ENCODE assay signal across 24 cellular contexts in the genomic region with DNA sequence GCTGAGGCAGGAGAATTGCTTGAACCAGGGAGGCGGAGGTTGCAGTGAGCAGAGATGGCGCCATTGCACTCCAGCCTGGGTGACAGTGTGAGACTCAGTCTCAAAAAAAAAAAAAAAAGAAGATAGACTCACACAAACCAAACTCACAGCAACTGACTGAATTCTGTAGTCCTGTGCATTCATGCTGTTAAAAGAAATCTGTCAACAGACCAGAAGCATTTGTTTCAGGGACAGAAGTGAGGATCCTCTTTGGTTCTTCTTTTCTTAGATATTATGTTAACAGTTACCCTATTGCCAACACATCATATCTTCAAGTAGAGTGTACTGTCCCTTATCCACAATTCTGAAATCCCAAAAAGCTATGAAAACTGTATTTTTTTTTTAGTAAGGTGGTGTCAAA.
"Had no signal": no experiment of that assay in that cellular context is flagged by ENCODE, and none has a peak within 500 bp of the region (broad histone marks: within the 10 kb centered on the region; RNA-seq: fewer than 3 reads in every experiment).

No MANE protein-coding gene starts in this region.

- DNase-seq: natural killer cell; occipital lobe; ovary; posterior cingulate gyrus; psoas muscle; right cardiac atrium; right lobe of liver; sigmoid colon; small intestine; stimulated activated CD4-positive, alpha-beta T cell treated with anti-CD3 and anti-CD28 coated beads, Interleukin-15, amount 100 ng/mL, for 24 hours; stimulated activated CD4-positive, alpha-beta T cell treated with anti-CD3 and anti-CD28 coated beads, Interleukin-2, amount 100 ng/mL, for 24 hours; stimulated activated CD4-positive, alpha-beta T cell treated with anti-CD3 and anti-CD28 coated beads, Interleukin-2, amount 100 ng/mL, for 48 hours; stimulated activated CD4-positive, alpha-beta T cell treated with anti-CD3 and anti-CD28 coated beads, Interleukin-4, amount 100 ng/mL, for 4 hours; stimulated activated CD8-positive, alpha-beta memory T cell treated with anti-CD3 and anti-CD28 coated beads, Interleukin-4, amount 100 ng/mL, for 48 hours; stimulated activated naive CD4-positive, alpha-beta T cell; stimulated activated naive CD8-positive, alpha-beta T cell treated with anti-CD3 and anti-CD28 coated beads, Interleukin-15, amount 100 ng/mL, for 72 hours; stimulated activated naive CD8-positive, alpha-beta T cell treated with anti-CD3 and anti-CD28 coated beads, Interleukin-15, Interleukin-2, amounts not matched to agents 100 U/mL and 50 U/mL, for 24 hours; substantia nigra; testis; tibial artery; transverse colon; upper lobe of right lung; uterus had no signal

- ATAC-seq: natural killer cell; psoas muscle; right cardiac atrium; right lobe of liver; stimulated activated memory B cell treated with anti-CD40 and anti-IgM and Interleukin-4, amounts not matched to agents 10 μg/mL and 1 μg/mL and 100 μg/mL, for 72 hours; stimulated activated naive CD8-positive, alpha-beta T cell treated with anti-CD3 and anti-CD28 coated beads, Interleukin-15, amount 100 ng/mL, for 72 hours; stimulated activated naive CD8-positive, alpha-beta T cell treated with anti-CD3 and anti-CD28 coated beads, Interleukin-15, Interleukin-2, amounts not matched to agents 100 U/mL and 50 U/mL, for 24 hours; upper lobe of right lung had no signal
